ENCODE assay signal across 8 cellular contexts in the genomic region with DNA sequence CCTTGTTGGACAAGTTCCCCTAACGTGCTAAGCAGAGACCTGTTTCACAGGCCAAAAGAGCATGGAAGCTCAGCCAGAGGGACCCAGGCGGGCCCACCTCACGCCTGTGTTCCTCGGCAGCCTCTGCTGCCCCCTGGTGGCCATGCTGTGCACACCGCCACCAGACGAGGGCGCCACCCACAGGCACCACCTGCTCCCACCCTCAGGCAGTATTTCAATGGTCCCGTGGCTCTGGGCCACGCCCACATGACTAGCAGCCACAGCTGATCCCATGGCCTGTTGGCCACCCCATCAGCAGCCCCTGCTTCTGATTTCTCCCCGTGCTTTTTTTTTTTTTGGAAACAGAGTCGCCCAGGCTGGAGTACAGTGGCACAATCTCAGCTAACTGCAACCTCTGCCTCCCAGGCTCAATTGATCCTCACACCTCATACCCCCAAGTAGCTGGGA. TPM values are rescaled to one million over a fixed set of nuclear protein-coding genes. Genes with fewer than 3 reads are reported as not detected.
A peak's percentile ranks its signal among the peaks of the same experiment; 100 is the strongest.
DNase-seq lines count a peak whose midpoint lies in the region; ATAC-seq and TF ChIP-seq lines count a peak whose summit lies in the region.

No MANE protein-coding gene starts in this region.

- peaks cover 34% of the 10 kb centered on the region for H4K20me1 ChIP-seq in IMR-90 (ENCODE audit: insufficient read depth, low read length)

- H2AFZ ChIP-seq in IMR-90 (replicated peaks; ENCODE audit: low read length, poor library complexity), result peak overlapping the region; percentile 4

- H3K4me1 ChIP-seq in IMR-90 (ENCODE audit: control insufficient read depth, insufficient read depth, low read length), result peaks cover 3% of the 10 kb centered on the region
- no peaks in the 10 kb centered on the region for H3K4me1 ChIP-seq in naive thymus-derived CD4-positive, alpha-beta T cell (ENCODE audit: control insufficient read depth in 2 of 2, insufficient read depth in 2 of 2, low read length in 2 of 2)

- peaks cover 5 to 48% of the 10 kb centered on the region in 2 experiments; a peak in 3 of 4 replicates for H3K79me1 ChIP-seq in IMR-90 (ENCODE audit: low read depth in 1 of 2, low read length in 2 of 2)

- peaks cover 38% of the 10 kb centered on the region for H3K36me3 ChIP-seq in IMR-90 (ENCODE audit: control insufficient read depth, insufficient read depth, low read length)
- peaks cover 0 to 28% (median 5%) of the 10 kb centered on the region in 3 experiments for H3K36me3 ChIP-seq in naive thymus-derived CD4-positive, alpha-beta T cell (ENCODE audit: control insufficient read depth in 2 of 3, insufficient read depth in 3 of 3, low read length in 3 of 3)

- no peak overlapping the region for H2BK5ac ChIP-seq in IMR-90 (ENCODE audit: low read depth, low read length, poor library complexity, severe bottlenecking)

- dilution Hi-C loops in IMR-90 (cut with HindIII; ENCODE audit: low sequenced_read_pairs, unreplicated experiment), result no loop called here

- H3K4me3 Mint-ChIP-seq in naive thymus-derived CD4-positive, alpha-beta T cell, result no peak overlapping the region

- no peak overlapping the region for H4K8ac ChIP-seq in IMR-90 (ENCODE audit: low read depth in 2 of 2, low read length in 2 of 2)

- TF ChIP-seq RAD21 in IMR-90 (IDR thresholded peaks at IDR 0.05; ENCODE audit: low read length), result peak; percentile 92

- peak; percentile 56 for TF ChIP-seq POLR2A in IMR-90 (IDR thresholded peaks at IDR 0.05; ENCODE audit: low read depth, low read length)
- TF ChIP-seq POLR2A in erythroblast (IDR thresholded peaks at IDR 0.05; ENCODE audit: low read length), result peak; percentile 36

- H3K9me3 Mint-ChIP-seq in naive thymus-derived CD4-positive, alpha-beta T cell, result no peaks in the 10 kb centered on the region

- no peak overlapping the region for H2BK120ac ChIP-seq in IMR-90 (ENCODE audit: low read depth, low read length)

- TF ChIP-seq CTCF in IMR-90 (conservative IDR thresholded peaks at IDR 0.05; ENCODE audit: low read depth, low read length), result peak; percentile 100

- no peak overlapping the region for H3K18ac ChIP-seq in IMR-90 (ENCODE audit: low read depth, low read length)

- H3K23ac ChIP-seq in IMR-90 (ENCODE audit: low read depth, low read length), result no peak overlapping the region

- in situ Hi-C loops in IMR-90 (cut with MboI; ENCODE audit: low sequenced_read_pairs), result no loop called here

- no peak overlapping the region for H2BK15ac ChIP-seq in IMR-90 (ENCODE audit: low read depth, low read length)

- H3K9me1 ChIP-seq in IMR-90 (ENCODE audit: insufficient read depth, low read length), result no peaks in the 10 kb centered on the region

- no peak overlapping the region for H3K14ac ChIP-seq in IMR-90 (replicated peaks; ENCODE audit: low read depth, low read length)

- CTCF ChIA-PET in IMR-90 (lab: Yijun Ruan, JAX), result interaction anchor here (0.6 to 2.5 kb wide), 12 partner anchors 9 to 265 kb away, joined by 3 to 24 read pairs (median 4); a partner anchor contains a TSS
- CTCF ChIA-PET in naive thymus-derived CD4-positive, alpha-beta T cell (lab: Charles Lee), result interaction anchor here (0.6 to 5.8 kb wide), 11 partner anchors 10 to 274 kb away, joined by 3 to 96 read pairs (median 3); a partner anchor contains a TSS

- no peaks in the 10 kb centered on the region for H3K27me3 ChIP-seq in IMR-90 (ENCODE audit: control insufficient read depth, insufficient read depth, low read length)
- H3K27me3 ChIP-seq in naive thymus-derived CD4-positive, alpha-beta T cell (ENCODE audit: control insufficient read depth in 2 of 2, insufficient read depth in 2 of 2, low read length in 2 of 2), result no peaks in the 10 kb centered on the region

- peaks cover 0 to 8% (median 0%) of the 10 kb centered on the region in 5 donors for H3K36me3 Mint-ChIP-seq in naive thymus-derived CD4-positive, alpha-beta T cell

- H4K91ac ChIP-seq in IMR-90 (ENCODE audit: insufficient read depth, low read depth, low read length), result no peak overlapping the region

- no peak overlapping the region for H3K27ac ChIP-seq in IMR-90 (ENCODE audit: insufficient read depth, low read length)
- no peak overlapping the region for H3K27ac ChIP-seq in naive thymus-derived CD4-positive, alpha-beta T cell (ENCODE audit: low read depth, low read length)

- no peak overlapping the region for H3K9ac ChIP-seq in IMR-90 (ENCODE audit: low read depth, low read length)

- DNase-seq in CD1c-positive myeloid dendritic cell (ENCODE audit: extremely low spot score) (peak; percentile 94), GM19240 (ENCODE audit: insufficient read length, low spot score) (peak; percentile 95), IMR-90 (peak; percentile 83), OCI-M1 (lab: John Stamatoyannopoulos, UW) (peak; percentile 96), activated T-cell treated with anti-CD3 and anti-CD28 coated beads for 4 hours (peak; percentile 84), erythroblast (lab: John Stamatoyannopoulos, UW) (peak; percentile 94 to 97)
- peak; percentile 80 to 92 (median 89) for DNase-seq in naive thymus-derived CD4-positive, alpha-beta T cell
- peak; percentile 67 to 88 (median 85) for DNase-seq in stimulated activated naive CD4-positive, alpha-beta T cell (lab: John Stamatoyannopoulos, UW)

- no peak overlapping the region for H3K4me2 ChIP-seq in IMR-90 (ENCODE audit: low read depth, low read length)

- POLR2A ChIA-PET in IMR-90 (lab: Charles Lee; ENCODE audit: unreplicated experiment), result interaction anchor here (0.6 to 0.7 kb wide), 2 partner anchors 18 to 53 kb away, joined by 3 read pairs; no protein-coding TSS in a partner anchor
- POLR2A ChIA-PET in naive thymus-derived CD4-positive, alpha-beta T cell (lab: Charles Lee), result interaction anchor here (0.6 to 2.2 kb wide), 6 partner anchors 9 to 358 kb away, joined by 3 to 7 read pairs (median 4); a partner anchor contains a TSS

- peak; percentile 89 for ATAC-seq in IMR-90 (ENCODE audit: low read depth)
- ATAC-seq in naive thymus-derived CD4-positive, alpha-beta T cell, result peak; percentile 100

- intact Hi-C loops in IMR-90 (cut with micrococcal nuclease), result loop anchor here (1.0 kb wide), 2 partner anchors 13 to 32 kb away; no protein-coding TSS in a partner anchor
- intact Hi-C loops in naive thymus-derived CD4-positive, alpha-beta T cell (cut with micrococcal nuclease), result loop anchor here (1.0 to 2.0 kb wide), 2 partner anchors 18 to 32 kb away; a partner anchor contains a TSS

- peak overlapping the region in 2 of 9 donors; percentile 38 to 53 for H3K27ac Mint-ChIP-seq in naive thymus-derived CD4-positive, alpha-beta T cell

- no peaks in the 10 kb centered on the region for H3K9me3 ChIP-seq in IMR-90 (ENCODE audit: control insufficient read depth, insufficient read depth, low read length)
- no peaks in the 10 kb centered on the region for H3K9me3 ChIP-seq in naive thymus-derived CD4-positive, alpha-beta T cell (ENCODE audit: control insufficient read depth in 2 of 3, low read length in 3 of 3)

- H4K5ac ChIP-seq in IMR-90 (ENCODE audit: low read depth, low read length), result no peak overlapping the region

- H2AK5ac ChIP-seq in IMR-90 (ENCODE audit: low read depth, low read length), result no peak overlapping the region

- H3K4me1 Mint-ChIP-seq in naive thymus-derived CD4-positive, alpha-beta T cell, result peaks cover 0 to 10% (median 4%) of the 10 kb centered on the region in 7 donors

- no TSS peak for BruUV-seq in IMR-90 (replicated peaks; lab: Mats Ljungman, UMichigan)

- H3K56ac ChIP-seq in IMR-90 (ENCODE audit: extremely low read depth, insufficient read depth, low read length), result no peak overlapping the region

- H3K4me3 ChIP-seq in IMR-90 (ENCODE audit: insufficient read depth, low read depth, low read length), result no peak overlapping the region
- no peak overlapping the region for H3K4me3 ChIP-seq in naive thymus-derived CD4-positive, alpha-beta T cell (ENCODE audit: low read length)

- WGBS in IMR-90 (ENCODE audit: extremely low coverage in 2 of 2, insufficient read length in 1 of 2), 2 experiments, result 17% methylated on average over 2 of the region's 11 CpGs; no CpG with 5 or more reads in 1 of the 2 experiments

- H2BK20ac ChIP-seq in IMR-90 (ENCODE audit: low read depth, low read length), result no peak overlapping the region

- no peak overlapping the region for H3K4ac ChIP-seq in IMR-90 (ENCODE audit: low read depth, low read length)

- H3K27me3 Mint-ChIP-seq in naive thymus-derived CD4-positive, alpha-beta T cell, result no peaks in the 10 kb centered on the region

- H2AK9ac ChIP-seq in IMR-90 (replicated peaks; ENCODE audit: low read depth, low read length, poor library complexity), result peak overlapping the region; percentile 11

RNA-seq across cellular contexts. Expression of a gene that starts 18.9 kb away (rescaled TPM):
- 66.7 and 74.2 TPM in 2 replicates for total RNA-seq in IMR-90 (2012; rRNA removed)
- polyA plus RNA-seq in IMR-90 (2012; rRNA removed), result 135 and 155 TPM in 2 replicates
- 189 TPM in 2 replicates for polyA plus RNA-seq in IMR-90 (2012; cell fraction: cytosol; rRNA removed)
- polyA plus RNA-seq in IMR-90 (2012; cell fraction: nucleus; rRNA removed; ENCODE audit: low replicate concordance), result 46.4 and 84.3 TPM in 2 replicates
- total RNA-seq in naive thymus-derived CD4-positive, alpha-beta T cell, result 10 to 100 TPM; 17.5 to 59.5 (median 25.4) TPM
- 10 to 100 TPM; 50.5 to 52.3 TPM for polyA plus RNA-seq in naive thymus-derived CD4-positive, alpha-beta T cell

RNA-seq across cellular contexts. Expression of a gene that starts 24.5 kb away (rescaled TPM):
- 11.1 and 13.8 TPM in 2 replicates for total RNA-seq in IMR-90 (2012; rRNA removed)
- polyA plus RNA-seq in IMR-90 (2012; rRNA removed), result 86.6 and 92.3 TPM in 2 replicates
- 42.6 and 77.4 TPM in 2 replicates for polyA plus RNA-seq in IMR-90 (2012; cell fraction: cytosol; rRNA removed)
- 448 and 954 TPM in 2 replicates for polyA plus RNA-seq in IMR-90 (2012; cell fraction: nucleus; rRNA removed; ENCODE audit: low replicate concordance)
- total RNA-seq in naive thymus-derived CD4-positive, alpha-beta T cell, result 1 to 10 TPM in 1 of 5 experiments, under 1 TPM in 1, not detected in 3; 0.66 to 1.6 TPM
- not detected for polyA plus RNA-seq in naive thymus-derived CD4-positive, alpha-beta T cell

RNA-seq across cellular contexts. Expression of a gene that starts 41.5 kb away (rescaled TPM):
- total RNA-seq in IMR-90 (2012; rRNA removed), result 3.9 and 5.7 TPM in 2 replicates
- 42.4 and 44.0 TPM in 2 replicates for polyA plus RNA-seq in IMR-90 (2012; rRNA removed)
- polyA plus RNA-seq in IMR-90 (2012; cell fraction: cytosol; rRNA removed), result 28.3 and 40.9 TPM in 2 replicates
- polyA plus RNA-seq in IMR-90 (2012; cell fraction: nucleus; rRNA removed; ENCODE audit: low replicate concordance), result 46.6 and 124 TPM in 2 replicates
- total RNA-seq in naive thymus-derived CD4-positive, alpha-beta T cell, result 10 to 100 TPM; 33.7 to 53.1 (median 38.0) TPM
- 10 to 100 TPM in 1 of 2 donors, 1 to 10 TPM in 1; 9.9 to 19.6 TPM for polyA plus RNA-seq in naive thymus-derived CD4-positive, alpha-beta T cell

RNA-seq across cellular contexts. Expression of a gene that starts 43.3 kb away (rescaled TPM):
- 63.3 and 88.0 TPM in 2 replicates for total RNA-seq in IMR-90 (2012; rRNA removed)
- 67.2 and 73.7 TPM in 2 replicates for polyA plus RNA-seq in IMR-90 (2012; rRNA removed)
- polyA plus RNA-seq in IMR-90 (2012; cell fraction: cytosol; rRNA removed), result 69.1 and 93.4 TPM in 2 replicates
- 23.8 and 33.0 TPM in 2 replicates for polyA plus RNA-seq in IMR-90 (2012; cell fraction: nucleus; rRNA removed; ENCODE audit: low replicate concordance)
- 10 to 100 TPM in 4 of 5 experiments, 1 to 10 TPM in 1; 9.8 to 57.4 (median 11.7) TPM for total RNA-seq in naive thymus-derived CD4-positive, alpha-beta T cell
- polyA plus RNA-seq in naive thymus-derived CD4-positive, alpha-beta T cell, result 10 to 100 TPM; 20.5 to 21.5 TPM

RNA-seq across cellular contexts. Expression of a gene that starts 43.5 kb away (rescaled TPM):
- 9.0 and 10.6 TPM in 2 replicates for total RNA-seq in IMR-90 (2012; rRNA removed)
- 39.1 and 39.5 TPM in 2 replicates for polyA plus RNA-seq in IMR-90 (2012; rRNA removed)
- 33.6 and 33.9 TPM in 2 replicates for polyA plus RNA-seq in IMR-90 (2012; cell fraction: cytosol; rRNA removed)
- 9.4 and 11.5 TPM in 2 replicates for polyA plus RNA-seq in IMR-90 (2012; cell fraction: nucleus; rRNA removed; ENCODE audit: low replicate concordance)
- total RNA-seq in naive thymus-derived CD4-positive, alpha-beta T cell, result 10 to 100 TPM in 4 of 5 experiments, 1 to 10 TPM in 1; 8.5 to 45.4 (median 18.9) TPM
- polyA plus RNA-seq in naive thymus-derived CD4-positive, alpha-beta T cell, result 10 to 100 TPM; 20.4 to 28.6 TPM
